8 cellular contexts compared by ENCODE assay signal in the genomic region with DNA sequence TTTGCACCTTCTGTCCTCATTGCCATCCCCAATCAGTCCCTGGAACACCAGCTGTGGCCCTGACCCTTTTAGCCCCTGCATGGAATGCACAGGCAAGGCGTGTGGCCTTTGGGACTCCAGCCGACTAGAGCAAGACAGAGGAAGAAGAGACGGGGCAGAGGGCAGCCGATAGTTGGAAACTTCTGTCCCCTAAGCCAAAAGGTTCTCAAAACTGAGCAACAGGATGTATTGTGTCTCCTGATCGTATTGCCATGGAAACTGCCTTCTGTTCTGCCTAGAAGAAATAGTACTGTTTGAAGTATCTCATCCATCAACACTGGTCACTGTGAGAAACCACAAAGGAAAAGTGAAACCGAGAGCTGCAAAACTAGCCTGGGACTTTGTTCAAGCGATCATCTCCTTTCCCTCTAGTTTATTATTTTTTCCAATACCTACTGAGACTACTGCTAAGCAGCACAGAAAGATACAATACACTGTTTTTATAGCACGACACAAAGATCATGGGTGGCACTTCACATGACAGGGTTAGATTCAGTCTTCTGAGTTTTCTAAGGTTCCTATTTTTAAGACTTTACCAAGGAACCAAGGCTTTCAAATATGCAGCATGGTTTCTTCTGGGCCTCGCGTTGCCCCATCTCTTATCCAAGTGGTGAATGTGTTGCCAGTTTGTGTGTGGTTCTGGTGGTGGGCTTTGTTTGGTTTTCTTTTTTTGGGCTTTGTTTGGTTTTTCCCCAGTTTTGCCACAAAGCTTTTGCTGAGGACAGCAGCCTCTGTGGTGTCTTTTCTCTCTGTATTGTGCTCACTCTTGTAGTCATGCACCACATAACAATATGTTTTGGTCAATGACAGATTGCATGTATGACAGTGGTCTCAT. TPM values are rescaled to one million over a fixed set of nuclear protein-coding genes. Genes with fewer than 3 reads are reported as not detected.
DNase-seq lines count a peak whose midpoint lies in the region; ATAC-seq and TF ChIP-seq lines count a peak whose summit lies in the region.

No MANE protein-coding gene starts in this region.

- peak overlapping the region in 1 of 3 donors; percentile 18 for H3K9ac ChIP-seq in skeletal muscle tissue (ENCODE audit: low read depth in 1 of 3, low read length in 3 of 3)

- H3K27ac ChIP-seq in HL-60 (replicated peaks) (peak overlapping the region; percentile 50), skeletal muscle tissue (ENCODE audit: low read depth, low read length) (peak overlapping the region; percentile 53)

- no peaks in the 10 kb centered on the region for H3K9me3 ChIP-seq in skeletal muscle tissue (ENCODE audit: control insufficient read depth in 3 of 3, low read length in 3 of 3)

- H3K4me3 ChIP-seq in HL-60 (replicated peaks; ENCODE audit: insufficient read depth, low read length) (no peak overlapping the region), skeletal muscle tissue (ENCODE audit: low read length in 3 of 3) (peak overlapping the region in 1 of 3 donors; percentile 41)

- H3K27me3 ChIP-seq in HL-60 (ENCODE audit: insufficient read depth, poor library complexity, severe bottlenecking) (no peaks in the 10 kb centered on the region), skeletal muscle tissue (ENCODE audit: control insufficient read depth in 3 of 3, insufficient read depth in 3 of 3, low read length in 3 of 3) (no peaks in the 10 kb centered on the region)

- intact Hi-C loops in Right ventricle myocardium inferior (cut with DNase I): no loop called here

- DNase-seq in COLO829 (ENCODE audit: low spot score): peak; percentile 4
- peak in 1 of 2 experiments; percentile 45 for DNase-seq in HL-60 (ENCODE audit: low read depth in 1 of 2, low spot score in 1 of 2)
- peak; percentile 29 for DNase-seq in activated T-helper 1 cell treated with Interleukin-2 at 50 U/mL for 16 hours (ENCODE audit: low read depth)
- DNase-seq in Right ventricle myocardium inferior (ENCODE audit: missing footprints): no peak
- DNase-seq in DMS53 (lab: John Stamatoyannopoulos, UW): no peak
- no peak for DNase-seq in midbrain (lab: John Stamatoyannopoulos, UW)

- peaks cover 8 to 44% (median 30%) of the 10 kb centered on the region in 3 donors for H3K36me3 ChIP-seq in skeletal muscle tissue (ENCODE audit: control insufficient read depth in 3 of 3, insufficient read depth in 3 of 3, low read length in 3 of 3)

- H3K4me1 ChIP-seq in skeletal muscle tissue (ENCODE audit: control insufficient read depth in 3 of 3, insufficient read depth in 3 of 3, low read length in 3 of 3): peaks cover 5 to 12% (median 7%) of the 10 kb centered on the region in 3 donors

- ATAC-seq in GM21367 (IDR thresholded peaks at IDR 0.05; ENCODE audit: unreplicated experiment) (peak; percentile 46), Right ventricle myocardium inferior (peak; percentile 69)

- no peak for TF ChIP-seq CTCF in HL-60 (IDR thresholded peaks at IDR 0.05; ENCODE audit: insufficient read depth, low read length)

RNA-seq across cellular contexts. Expression of a gene that starts 49.3 kb away (rescaled TPM):
- 2.7 TPM for total RNA-seq in Right ventricle myocardium inferior
- total RNA-seq in skeletal muscle tissue: 4.7 TPM

Comparison
In these comparisons a context has a peak if more than half of its experiments do, and no peak if none do; other contexts are left out.
1. DNase-seq: peak in COLO829 (single experiment) and activated T-helper 1 cell treated with Interleukin-2 at 50 U/mL for 16 hours (single experiment); none in Right ventricle myocardium inferior (single experiment), DMS53 (single experiment) and midbrain (single experiment).